16 cellular contexts compared by ENCODE assay signal in genomic region chr12:91574975-91575374, GRCh38.
DNase-seq lines count a peak whose midpoint lies in the region; ATAC-seq and TF ChIP-seq lines count a peak whose summit lies in the region.
"Had no signal": no experiment of that assay in that cellular context is flagged by ENCODE, and none has a peak within 500 bp of the region (broad histone marks: within the 10 kb centered on the region; RNA-seq: fewer than 3 reads in every experiment).

No MANE protein-coding gene starts in this region.

- POLR2A ChIA-PET in activated CD4-positive, alpha-beta T cell treated with anti-CD3 and anti-CD28 coated beads for 36 hours (lab: Charles Lee), result no interaction called here

- H3K27ac ChIP-seq in ACC112 (ENCODE audit: low read depth, low read length) (no peak overlapping the region), MM.1S (ENCODE audit: low read length) (peak overlapping the region; percentile 53; the same call in 1 of the 2 replicates), parathyroid adenoma (no peak overlapping the region)

- no peaks in the 10 kb centered on the region; the same call in 1 of the 2 replicates for H3F3A ChIP-seq in MM.1S (ENCODE audit: insufficient read depth, low read length)

- TF ChIP-seq CTCF in MM.1S (IDR thresholded peaks at IDR 0.05; ENCODE audit: low read length) (no peak), fibroblast of villous mesenchyme (IDR thresholded peaks at IDR 0.05; ENCODE audit: insufficient read depth, low read depth, low read length) (no peak), parathyroid adenoma (IDR thresholded peaks at IDR 0.05) (no peak)

- H3K36me3 ChIP-seq in ACC112 (ENCODE audit: insufficient read depth, low read length) (no peaks in the 10 kb centered on the region), MM.1S (replicated peaks; ENCODE audit: insufficient read depth, low read length) (no peaks in the 10 kb centered on the region), parathyroid adenoma (ENCODE audit: control insufficient read depth, insufficient read depth, low read length) (no peaks in the 10 kb centered on the region)

- H3K4me1 Mint-ChIP-seq in activated CD4-positive, alpha-beta T cell treated with anti-CD3 and anti-CD28 coated beads for 36 hours, result peaks cover 8% of the 10 kb centered on the region

- no peaks in the 10 kb centered on the region for H3K9me3 Mint-ChIP-seq in activated CD4-positive, alpha-beta T cell treated with anti-CD3 and anti-CD28 coated beads for 36 hours (ENCODE audit: low read depth)
- H3K9me3 Mint-ChIP-seq: CD4-positive, CD25-positive, alpha-beta regulatory T cell had no signal

- no peaks in the 10 kb centered on the region for H3K9me3 ChIP-seq in MM.1S (replicated peaks; ENCODE audit: insufficient read depth, low read length)
- no peaks in the 10 kb centered on the region for H3K9me3 ChIP-seq in parathyroid adenoma (ENCODE audit: control insufficient read depth, low read length)

- H3K36me3 Mint-ChIP-seq in activated CD4-positive, alpha-beta T cell treated with anti-CD3 and anti-CD28 coated beads for 36 hours (ENCODE audit: low read depth), result no peaks in the 10 kb centered on the region
- H3K36me3 Mint-ChIP-seq: CD4-positive, CD25-positive, alpha-beta regulatory T cell had no signal

- DNase-seq in MM.1S (peak; percentile 45), fibroblast of villous mesenchyme (ENCODE audit: low read depth) (no peak), SHP77 (lab: John Stamatoyannopoulos, UW) (no peak), GM19238 (ENCODE audit: insufficient read length, low spot score) (no peak)
- DNase-seq in activated CD4-positive, alpha-beta T cell treated with anti-CD3 and anti-CD28 coated beads for 36 hours, result no peak
- DNase-seq: ACHN; Calu3; CD4-positive, CD25-positive, alpha-beta regulatory T cell; DMS79 treated with DMSO at 0.1 percent for 48 hours; GDM1; NCI-H1105; NCI-H187 had no signal

- H3K27me3 Mint-ChIP-seq in activated CD4-positive, alpha-beta T cell treated with anti-CD3 and anti-CD28 coated beads for 36 hours, result no peaks in the 10 kb centered on the region

- CTCF ChIA-PET in activated CD4-positive, alpha-beta T cell treated with anti-CD3 and anti-CD28 coated beads for 36 hours (lab: Charles Lee), result interaction anchor here (1.1 to 1.7 kb wide), 5 partner anchors 10 to 237 kb away, joined by 3 to 5 read pairs (median 3); no protein-coding TSS in a partner anchor

- H3K4me2 ChIP-seq in MM.1S (ENCODE audit: low read depth, low read length) (peak overlapping the region; percentile 62), parathyroid adenoma (ENCODE audit: low read length) (no peak overlapping the region)

- no peak overlapping the region for H3K4me3 ChIP-seq in ACC112 (ENCODE audit: low read depth, low read length)
- H3K4me3 ChIP-seq in MM.1S (ENCODE audit: low read length), result peak overlapping the region; percentile 57
- H3K4me3 ChIP-seq in fibroblast of villous mesenchyme (ENCODE audit: low read depth, low read length), result peak overlapping the region; percentile 23
- H3K4me3 ChIP-seq in parathyroid adenoma (ENCODE audit: low read depth, low read length), result no peak overlapping the region
- H3K4me3 ChIP-seq: K562 had no signal

- H4K20me1 ChIP-seq in MM.1S (ENCODE audit: insufficient read depth, low read length), result no peaks in the 10 kb centered on the region

- no peaks in the 10 kb centered on the region for H3K4me1 ChIP-seq in ACC112 (ENCODE audit: control insufficient read depth, insufficient read depth, low read length, unreplicated experiment)
- peaks cover 5% of the 10 kb centered on the region; the same call in 1 of the 2 replicates for H3K4me1 ChIP-seq in MM.1S (ENCODE audit: low read length)
- no peaks in the 10 kb centered on the region for H3K4me1 ChIP-seq in parathyroid adenoma

- intact Hi-C loops in activated CD4-positive, alpha-beta T cell treated with anti-CD3 and anti-CD28 coated beads for 36 hours (cut with DNase I, micrococcal nuclease), result loop anchor here (5.0 kb wide), 4 partner anchors 193 to 1077 kb away; no protein-coding TSS in a partner anchor

- no peaks in the 10 kb centered on the region for H3K79me2 ChIP-seq in ACC112 (ENCODE audit: control insufficient read depth, insufficient read depth, low read length, unreplicated experiment)
- no peaks in the 10 kb centered on the region for H3K79me2 ChIP-seq in MM.1S (ENCODE audit: low read length)
- no peaks in the 10 kb centered on the region for H3K79me2 ChIP-seq in parathyroid adenoma

- H2AFZ ChIP-seq in ACC112 (ENCODE audit: low read length, unreplicated experiment), result peak overlapping the region; percentile 20
- peak overlapping the region; percentile 56; the same call in 1 of the 2 replicates for H2AFZ ChIP-seq in MM.1S (ENCODE audit: low read length)
- H2AFZ ChIP-seq in parathyroid adenoma, result peak overlapping the region; percentile 48

- H3K27ac Mint-ChIP-seq in activated CD4-positive, alpha-beta T cell treated with anti-CD3 and anti-CD28 coated beads for 36 hours, result no peak overlapping the region
- H3K27ac Mint-ChIP-seq: CD4-positive, CD25-positive, alpha-beta regulatory T cell had no signal

- H3K9ac ChIP-seq in MM.1S (ENCODE audit: low read length), result peak overlapping the region; percentile 61; the same call in 1 of the 2 replicates
- no peak overlapping the region for H3K9ac ChIP-seq in parathyroid adenoma

- H3K4me3 Mint-ChIP-seq in activated CD4-positive, alpha-beta T cell treated with anti-CD3 and anti-CD28 coated beads for 36 hours, result no peak overlapping the region
- H3K4me3 Mint-ChIP-seq: CD4-positive, CD25-positive, alpha-beta regulatory T cell had no signal

- no peaks in the 10 kb centered on the region for H3K9me2 ChIP-seq in MM.1S (replicated peaks; ENCODE audit: insufficient read depth, low read length)

- no peak for ATAC-seq in HG02981 (IDR thresholded peaks at IDR 0.05; ENCODE audit: unreplicated experiment)
- no peak for ATAC-seq in activated CD4-positive, alpha-beta T cell treated with anti-CD3 and anti-CD28 coated beads for 36 hours
- ATAC-seq: K562 had no signal

- H3K27me3 ChIP-seq in ACC112 (ENCODE audit: insufficient read depth, low read length) (no peaks in the 10 kb centered on the region), MM.1S (replicated peaks; ENCODE audit: insufficient read depth, low read length) (no peaks in the 10 kb centered on the region), parathyroid adenoma (ENCODE audit: control insufficient read depth, insufficient read depth, low read length) (no peaks in the 10 kb centered on the region)

Comparison
In these comparisons a context has a peak if more than half of its experiments do, and no peak if none do; other contexts are left out.
1. H3K4me3 ChIP-seq: peak in MM.1S (single experiment) and fibroblast of villous mesenchyme (single experiment); none in ACC112 (single experiment) and parathyroid adenoma (single experiment).
2. Peak in every context shown above with its lines, with median percentiles within 50 percentile points of each other: H2AFZ ChIP-seq.